24 cellular contexts compared by ENCODE assay signal in the genomic region with DNA sequence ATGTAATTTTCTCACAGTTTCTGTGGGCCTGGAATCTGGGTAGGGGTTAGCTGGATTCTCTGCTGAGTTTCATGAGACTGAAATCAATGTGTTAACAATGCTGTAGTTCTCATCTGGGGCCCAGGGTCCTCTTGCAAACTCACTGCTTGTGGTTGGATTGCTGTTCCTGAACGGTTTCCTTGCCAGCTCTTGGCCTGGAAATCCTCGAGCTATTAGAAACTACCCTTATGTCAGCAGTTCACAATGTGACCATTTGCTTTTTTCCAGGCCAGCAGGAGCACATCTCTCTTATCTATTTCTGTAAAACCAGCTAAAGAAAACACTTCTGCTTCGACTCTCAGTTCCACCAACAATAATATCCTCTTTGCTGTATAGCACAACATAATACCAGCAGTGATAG.
"Had no signal": no experiment of that assay in that cellular context is flagged by ENCODE, and none has a peak within 500 bp of the region (broad histone marks: within the 10 kb centered on the region; RNA-seq: fewer than 3 reads in every experiment).

No MANE protein-coding gene starts in this region.

- H3K9me3 ChIP-seq: colonic mucosa, gastrocnemius medialis, left lung, lower lobe of right lung, mucosa of descending colon, neutrophil, ovary, right lobe of liver, stomach, thyroid gland, upper lobe of right lung had no signal

- H3K36me3 ChIP-seq: colonic mucosa, gastrocnemius medialis, left lung, lower lobe of right lung, neutrophil, ovary, right lobe of liver, stomach, thyroid gland, upper lobe of right lung, WERI-Rb-1 had no signal

- H3K27me3 ChIP-seq: colonic mucosa, gastrocnemius medialis, left lung, neutrophil, ovary, right lobe of liver, stomach, thyroid gland, upper lobe of right lung had no signal

- H3K27ac ChIP-seq: colonic mucosa, gastrocnemius medialis, left lung, lower lobe of right lung, neutrophil, ovary, right lobe of liver, stomach, thyroid gland, upper lobe of right lung, WERI-Rb-1 had no signal

- H3K4me3 ChIP-seq: colonic mucosa, gastrocnemius medialis, left lung, lower lobe of right lung, mucosa of descending colon, ovary, right lobe of liver, stomach, thyroid gland, upper lobe of right lung had no signal

- DNase-seq: activated CD4-positive, alpha-beta memory T cell treated with anti-CD3 and anti-CD28 coated beads for 36 hours; activated CD4-positive, alpha-beta T cell treated with anti-CD3 and anti-CD28 coated beads for 48 hours; activated CD8-positive, alpha-beta memory T cell treated with anti-CD3 and anti-CD28 coated beads, Interleukin-2, amount 50 U/mL, for 4 hours; activated effector memory CD4-positive, alpha-beta T cell treated with anti-CD3 and anti-CD28 coated beads, Interleukin-2, amount 50 U/mL, for 16 hours; activated naive CD4-positive, alpha-beta T cell treated with anti-CD3 and anti-CD28 coated beads for 36 hours; activated naive CD8-positive, alpha-beta T cell treated with anti-CD3 and anti-CD28 coated beads, Interleukin-2, amount 10 ng/mL, durations not matched to agents 7 days and 5 days; activated T-cell treated with anti-CD3 and anti-CD28 coated beads, Interleukin-2, amount 50 U/mL, for 1 hour; colonic mucosa; effector CD8-positive, alpha-beta T cell; gastrocnemius medialis; hippocampal formation; left lung; lower lobe of right lung; mucosa of descending colon; ovary; right lobe of liver; stimulated activated CD4-positive, alpha-beta T cell treated with anti-CD3 and anti-CD28 coated beads, Interleukin-12 subunit alpha, Interleukin-12 subunit beta, amount 100 ng/mL, for 4 hours; stimulated activated CD4-positive, alpha-beta T cell treated with anti-CD3 and anti-CD28 coated beads, Interleukin-4, amount 100 ng/mL, for 24 hours; stomach; T-helper 9 cell; thyroid gland; upper lobe of right lung; WERI-Rb-1 had no signal

- H3K4me1 ChIP-seq: colonic mucosa, gastrocnemius medialis, left lung, lower lobe of right lung, right lobe of liver, stomach, thyroid gland, upper lobe of right lung had no signal
